25 cellular contexts compared by ENCODE assay signal in genomic region chr2:29005331-29005730, GRCh38. TPM values are rescaled to one million over a fixed set of nuclear protein-coding genes. Genes with fewer than 3 reads are reported as not detected.
A peak's percentile ranks its signal among the peaks of the same experiment; 100 is the strongest.
DNase-seq lines count a peak whose midpoint lies in the region; ATAC-seq, FAIRE-seq and TF ChIP-seq lines count a peak whose summit lies in the region.
"Had no signal": no experiment of that assay in that cellular context is flagged by ENCODE, and none has a peak within 500 bp of the region (broad histone marks: within the 10 kb centered on the region; RNA-seq: fewer than 3 reads in every experiment).

No MANE protein-coding gene starts in this region.

- H3K4me2 ChIP-seq in neuronal stem cell (ENCODE audit: insufficient read depth, low read length, poor library complexity, severe bottlenecking) = no peak overlapping the region
- H3K4me2 ChIP-seq: BLaER1 had no signal

- no peak for TF ChIP-seq POLR2A in GM12891 (IDR thresholded peaks at IDR 0.05; ENCODE audit: low read depth, low read length)

- H3K27me3 ChIP-seq in bronchial epithelial cell (ENCODE audit: control insufficient read depth, insufficient read depth, low read length) (no peaks in the 10 kb centered on the region), neuronal stem cell (ENCODE audit: control insufficient read depth in 3 of 3, insufficient read depth in 3 of 3, low read depth in 1 of 3, low read length in 3 of 3) (peaks cover 0 to 7% (median 0%) of the 10 kb centered on the region in 3 experiments)
- H3K27me3 ChIP-seq: BE2C, BLaER1 had no signal

- no peak overlapping the region for H2BK12ac ChIP-seq in neuronal stem cell (ENCODE audit: low read length)

- no peak for ATAC-seq in GM21526 (IDR thresholded peaks at IDR 0.05; ENCODE audit: low FRiP score, unreplicated experiment)
- ATAC-seq: GM12878 had no signal

- peaks cover 0 to 8% of the 10 kb centered on the region in 2 donors for H3K4me1 ChIP-seq in neuronal stem cell (ENCODE audit: control insufficient read depth in 2 of 2, insufficient read depth in 1 of 2, low read depth in 1 of 2, low read length in 2 of 2)
- H3K4me1 ChIP-seq: BE2C had no signal

- no peak overlapping the region for H3K23ac ChIP-seq in neuronal stem cell (ENCODE audit: low read depth, low read length, poor library complexity)

- H3K18ac ChIP-seq in neuronal stem cell (ENCODE audit: low read length) = no peak overlapping the region

- H3K9ac ChIP-seq in neuronal stem cell (ENCODE audit: low read depth, low read length, poor library complexity) = no peak overlapping the region
- H3K9ac ChIP-seq: BLaER1 had no signal

- H2AK5ac ChIP-seq in neuronal stem cell (ENCODE audit: low read depth, low read length) = no peak overlapping the region

- H2BK5ac ChIP-seq in neuronal stem cell (ENCODE audit: low read length) = no peak overlapping the region

- no peak for TF ChIP-seq CTCF in bronchial epithelial cell (IDR thresholded peaks at IDR 0.05; ENCODE audit: insufficient read depth, low read length, severe bottlenecking)

- H2BK15ac ChIP-seq in neuronal stem cell (ENCODE audit: low read length) = no peak overlapping the region

- H3K9me3 ChIP-seq in neuronal stem cell (replicated peaks in 1 of 2; ENCODE audit: control insufficient read depth in 2 of 2, insufficient read depth in 1 of 2, low read depth in 1 of 2, low read length in 2 of 2) = peaks cover 0 to 9% of the 10 kb centered on the region in 2 donors
- H3K9me3 ChIP-seq: BE2C, BLaER1 had no signal

- WGBS in neuronal stem cell (ENCODE audit: extremely low coverage in 2 of 2, insufficient read length in 2 of 2, insufficient replicate concordance in 1 of 2), 2 donors = no CpG with 5 or more reads among the region's 7 CpGs

- H3K27ac ChIP-seq in neuronal stem cell (replicated peaks; ENCODE audit: low read length) = no peak overlapping the region
- H3K27ac ChIP-seq: BLaER1 had no signal

- H3K4me3 ChIP-seq in bronchial epithelial cell (ENCODE audit: low read depth, low read length) (no peak overlapping the region), neuronal stem cell (ENCODE audit: low read length in 2 of 2) (peak overlapping the region in 1 of 2 donors; percentile 68)
- H3K4me3 ChIP-seq: BLaER1, GM12878 had no signal

- H4K91ac ChIP-seq in neuronal stem cell (ENCODE audit: low read depth, low read length, poor library complexity) = no peak overlapping the region

- no peak overlapping the region for H4K8ac ChIP-seq in neuronal stem cell (ENCODE audit: low read depth, low read length)

- FAIRE-seq in GM12891 (lab: Jason Lieb, UNC) (peak; percentile 28), bronchial epithelial cell (lab: Jason Lieb, UNC) (peak; percentile 40)
- FAIRE-seq: A204.1, GM12878, GM19239 had no signal

- H3K14ac ChIP-seq in neuronal stem cell (ENCODE audit: low read length) = peak overlapping the region; percentile 63

- H2BK120ac ChIP-seq in neuronal stem cell (ENCODE audit: low read depth, low read length) = no peak overlapping the region

- no peaks in the 10 kb centered on the region for H3K79me1 ChIP-seq in neuronal stem cell (ENCODE audit: low read depth, low read length)

- H3K36me3 ChIP-seq in bronchial epithelial cell (ENCODE audit: control insufficient read depth, insufficient read depth, low read length) = no peaks in the 10 kb centered on the region
- no peaks in the 10 kb centered on the region for H3K36me3 ChIP-seq in neuronal stem cell (replicated peaks in 1 of 2; ENCODE audit: control insufficient read depth in 2 of 2, insufficient read depth in 2 of 2, low read length in 2 of 2)
- H3K36me3 ChIP-seq: BE2C, BLaER1 had no signal

- H2AFZ ChIP-seq in neuronal stem cell (ENCODE audit: low read length) = no peak overlapping the region

- H3K4ac ChIP-seq in neuronal stem cell (ENCODE audit: low read length) = no peak overlapping the region

- no peak for DNase-seq in GM12891 (ENCODE audit: insufficient read length, low spot score)
- no peak for DNase-seq in bronchial epithelial cell (ENCODE audit: low read depth)
- DNase-seq in neuronal stem cell (ENCODE audit: low spot score) = no peak
- DNase-seq in glomerular visceral epithelial cell (ENCODE audit: extremely low spot score) = no peak
- DNase-seq in activated naive CD4-positive, alpha-beta T cell (lab: John Stamatoyannopoulos, UW) = no peak
- DNase-seq: 8988T; ACHN; BE2C; C1 segment of cervical spinal cord; CD4-positive, alpha-beta memory T cell; CD4-positive, CD25-positive, alpha-beta regulatory T cell; CD8-positive, alpha-beta memory T cell; COR-L47; DMS 273 treated with DMSO at 0.1 percent for 48 hours; DMS153; DMS53; DMS79; DND-41; EL; GDM1 had no signal

TF ChIP-seq in GM12891, 5 proteins besides CTCF, POLR2A, EP300 and RAD21:
- TF ChIP-seq POU2F2 (IDR thresholded peaks at IDR 0.05; ENCODE audit: low read depth, low read length) = no peak
- no peak for TF ChIP-seq POLR2AphosphoS5 (IDR thresholded peaks at IDR 0.05; ENCODE audit: low read depth, low read length)
- TF ChIP-seq TAF1 (IDR thresholded peaks at IDR 0.05; ENCODE audit: low read depth, low read length) = no peak
- TF ChIP-seq PAX5 (IDR thresholded peaks at IDR 0.05; ENCODE audit: insufficient read depth, low read length, severe bottlenecking) = no peak
- TF ChIP-seq SPI1 (IDR thresholded peaks at IDR 0.05; ENCODE audit: low read depth, low read length) = no peak

RNA-seq across cellular contexts. Expression of gene TOGARAM2, which starts 24.2 kb away (rescaled TPM):
- polyA plus RNA-seq in GM12891 (2012; ENCODE audit: low read depth, missing spikeins) = 0.18 TPM
- under 0.01 TPM in 1 of 2 replicates, not detected in the other for total RNA-seq in bronchial epithelial cell
- polyA plus RNA-seq in neuronal stem cell (2013, experiment 1 of 2) = 0.06 TPM
- polyA plus RNA-seq in neuronal stem cell (2013, experiment 2 of 2) = 0.06 TPM
